Comparison of ENCODE assay signal across 8 cellular contexts in genomic region chr15:66700802-66701421, GRCh38. TPM values are rescaled to one million over a fixed set of nuclear protein-coding genes. Genes with fewer than 3 reads are reported as not detected.
DNase-seq lines count a peak whose midpoint lies in the region; ATAC-seq and TF ChIP-seq lines count a peak whose summit lies in the region.

No MANE protein-coding gene starts in this region.

- H3K36me3 ChIP-seq in adrenal gland (replicated peaks in 1 of 2) (no peaks in the 10 kb centered on the region), psoas muscle (ENCODE audit: insufficient read depth in 1 of 2, low read depth in 1 of 2) (no peaks in the 10 kb centered on the region), urinary bladder (ENCODE audit: insufficient read depth) (no peaks in the 10 kb centered on the region)

- TF ChIP-seq CTCF in adrenal gland (IDR thresholded peaks at IDR 0.05) (no peak), psoas muscle (IDR thresholded peaks at IDR 0.05) (no peak)

- no peaks in the 10 kb centered on the region for H3K36me3 Mint-ChIP-seq in T-cell

- peak overlapping the region in 4 of 5 donors; percentile 42 to 90 (median 61) for H3K27ac ChIP-seq in adrenal gland
- peak overlapping the region; percentile 79 for H3K27ac ChIP-seq in psoas muscle
- peak overlapping the region; percentile 80 for H3K27ac ChIP-seq in urinary bladder (ENCODE audit: low read depth)

- H3K4me3 Mint-ChIP-seq in T-cell, result peak overlapping the region; percentile 84 to 95 (median 86)

- 0 to 1% (median 1%) methylated on average over 7 to 68 of the region's 68 CpGs for whole genome bisulfite sequencing in adrenal gland, 4 donors
- WGBS in psoas muscle, 3 donors, result 1% methylated on average over 38 to 68 of the region's 68 CpGs
- 1% methylated on average over 68 of the region's 68 CpGs for WGBS in urinary bladder

- peaks cover 16 to 24% (median 22%) of the 10 kb centered on the region in 3 donors for H3K4me1 Mint-ChIP-seq in T-cell

- DNase-seq in GF-D8 (lab: John Stamatoyannopoulos, UW) (peak; percentile 64), NCI-H1417 (lab: John Stamatoyannopoulos, UW) (peak; percentile 85 to 94 (median 92)), T-cell (peak; percentile 53 to 85 (median 75)), adrenal gland (peak; percentile 96 to 98 (median 97)), left ventricle myocardium superior (peak; percentile 98), psoas muscle (peak; percentile 97 to 98)

- peak overlapping the region in 1 of 2 donors; percentile 71 for H3K27ac Mint-ChIP-seq in T-cell

- no peaks in the 10 kb centered on the region for H3K9me3 ChIP-seq in adrenal gland (replicated peaks in 1 of 3)
- no peaks in the 10 kb centered on the region for H3K9me3 ChIP-seq in psoas muscle

- CTCF ChIA-PET in T-cell (lab: Charles Lee), result no interaction called here

- no peaks in the 10 kb centered on the region for H3K9me3 Mint-ChIP-seq in T-cell

- H3K27me3 ChIP-seq in adrenal gland, result no peaks in the 10 kb centered on the region
- H3K27me3 ChIP-seq in psoas muscle (ENCODE audit: insufficient read depth in 3 of 3, low read length in 2 of 3), result no peaks in the 10 kb centered on the region

- ATAC-seq in HG02610 (IDR thresholded peaks at IDR 0.05; ENCODE audit: unreplicated experiment) (peak; percentile 70), T-cell (replicated peaks in 1 of 4) (peak; percentile 84 to 90 (median 85)), left ventricle myocardium superior (peak; percentile 80), psoas muscle (peak; percentile 88 to 91 (median 90))

- POLR2A ChIA-PET in T-cell (lab: Charles Lee), result no interaction called here

- H3K4me3 ChIP-seq in adrenal gland, result peak overlapping the region in 3 of 4 donors; percentile 19 to 67 (median 58)
- peak overlapping the region; percentile 85 for H3K4me3 ChIP-seq in psoas muscle
- H3K4me3 ChIP-seq in urinary bladder (ENCODE audit: low read depth, low read length), result peak overlapping the region; percentile 98

- peaks cover 14 to 25% of the 10 kb centered on the region in 2 donors for H3K27me3 Mint-ChIP-seq in T-cell

- peak in 1 of 2 donors; percentile 23 for TF ChIP-seq POLR2A in adrenal gland (IDR thresholded peaks at IDR 0.05)

- peaks cover 4 to 19% of the 10 kb centered on the region in 2 donors for H3K4me1 ChIP-seq in adrenal gland (replicated peaks in 1 of 2)
- H3K4me1 ChIP-seq in psoas muscle, result peaks cover 5% of the 10 kb centered on the region
- no peaks in the 10 kb centered on the region for H3K4me1 ChIP-seq in urinary bladder (ENCODE audit: insufficient read depth)

- intact Hi-C loops in adrenal gland (cut with DNase I) (loop anchor here (10.0 kb wide), 2 partner anchors 144 to 154 kb away; no protein-coding TSS in a partner anchor), left ventricle myocardium superior (cut with micrococcal nuclease) (loop anchor here (10.0 kb wide), 2 partner anchors 74 to 144 kb away; no protein-coding TSS in a partner anchor), psoas muscle (cut with DNase I) (loop anchor here in 1 of 2 donors (5.0 kb wide), 1 partner anchor 151 kb away; no protein-coding TSS in a partner anchor)

RNA-seq across cellular contexts. Expression of gene SMAD6, which starts 1.1 kb away (rescaled TPM):
- under 1 TPM; 0.13 to 0.55 (median 0.33) TPM for total RNA-seq in T-cell
- total RNA-seq in adrenal gland, result 10 to 100 TPM in 4 of 8 donors, 1 to 10 TPM in 4; 5.7 to 31.9 (median 9.5) TPM
- polyA plus RNA-seq in adrenal gland, result 1 to 10 TPM; 1.9 to 7.0 (median 2.7) TPM
- total RNA-seq in left ventricle myocardium superior, result 14.9 TPM
- 1 to 10 TPM; 1.3 to 5.5 (median 3.8) TPM for total RNA-seq in psoas muscle
- polyA plus RNA-seq in psoas muscle, result 1 to 10 TPM in 1 of 3 donors, under 1 TPM in 2; 0.52 to 3.0 (median 0.79) TPM
- 31.1 TPM for total RNA-seq in urinary bladder
- polyA plus RNA-seq in urinary bladder, result 20.1 TPM

Comparison
In these comparisons a context has a peak if more than half of its experiments do, and no peak if none do; other contexts are left out.
1. Peak in every context shown above with its lines: DNase-seq, ATAC-seq, H3K4me3 ChIP-seq and H3K27ac ChIP-seq.